1 cellular context compared by ENCODE assay signal in the genomic region with DNA sequence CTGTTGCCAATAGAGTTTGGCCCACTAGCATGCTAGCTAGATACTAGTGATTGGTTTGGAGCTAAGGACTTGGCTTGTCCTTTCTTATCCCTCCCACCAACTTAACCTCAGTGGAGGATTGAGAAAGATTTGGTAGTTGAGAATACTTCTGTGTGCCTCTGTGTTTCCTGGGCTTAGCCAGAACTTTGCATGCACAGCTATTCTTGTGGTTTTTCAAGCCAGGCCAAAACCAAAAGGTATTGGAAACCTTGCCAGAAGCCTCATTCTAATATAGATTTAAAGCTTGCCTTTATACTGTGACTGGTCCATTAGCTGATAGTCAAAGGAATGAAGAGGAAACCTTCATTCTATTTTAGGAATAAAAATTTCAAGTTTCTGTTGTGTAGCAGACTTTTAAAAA.
TF ChIP-seq lines count a peak whose summit lies in the region.

No MANE protein-coding gene starts in this region.

TF ChIP-seq in H1, 55 proteins besides CTCF, POLR2A, EP300 and RAD21 (continued from another document):
- TF ChIP-seq, protein P1, sequence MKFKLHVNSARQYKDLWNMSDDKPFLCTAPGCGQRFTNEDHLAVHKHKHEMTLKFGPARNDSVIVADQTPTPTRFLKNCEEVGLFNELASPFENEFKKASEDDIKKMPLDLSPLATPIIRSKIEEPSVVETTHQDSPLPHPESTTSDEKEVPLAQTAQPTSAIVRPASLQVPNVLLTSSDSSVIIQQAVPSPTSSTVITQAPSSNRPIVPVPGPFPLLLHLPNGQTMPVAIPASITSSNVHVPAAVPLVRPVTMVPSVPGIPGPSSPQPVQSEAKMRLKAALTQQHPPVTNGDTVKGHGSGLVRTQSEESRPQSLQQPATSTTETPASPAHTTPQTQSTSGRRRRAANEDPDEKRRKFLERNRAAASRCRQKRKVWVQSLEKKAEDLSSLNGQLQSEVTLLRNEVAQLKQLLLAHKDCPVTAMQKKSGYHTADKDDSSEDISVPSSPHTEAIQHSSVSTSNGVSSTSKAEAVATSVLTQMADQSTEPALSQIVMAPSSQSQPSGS (IDR thresholded peaks at IDR 0.05; ENCODE audit: low read length) = no peak
- TF ChIP-seq CHD1 (IDR thresholded peaks at IDR 0.05; ENCODE audit: low read depth, low read length) (no peak), GABPA (IDR thresholded peaks at IDR 0.05; ENCODE audit: borderline replicate concordance, insufficient read depth, low read length) (no peak), POLR2AphosphoS5 (IDR thresholded peaks at IDR 0.05; ENCODE audit: low read depth, low read length) (no peak)
